Comparison of ENCODE assay signal across 1 cellular context in genomic region chr22:38406617-38407016, GRCh38.
TF ChIP-seq lines count a peak whose summit lies in the region.

No MANE protein-coding gene starts in this region.

TF ChIP-seq in HepG2, 621 proteins besides CTCF, POLR2A, EP300 and RAD21:
- no peak for TF ChIP-seq NFE2 (CRISPR knock-in tag; IDR thresholded peaks at IDR 0.05)
- TF ChIP-seq ZNF597 (CRISPR knock-in tag; IDR thresholded peaks at IDR 0.05): no peak
- TF ChIP-seq ZNF205 (CRISPR knock-in tag; IDR thresholded peaks at IDR 0.05): no peak
- TF ChIP-seq ZNF569 (CRISPR knock-in tag; IDR thresholded peaks at IDR 0.05; ENCODE audit: borderline replicate concordance): no peak
- TF ChIP-seq ZBTB42 (CRISPR knock-in tag; IDR thresholded peaks at IDR 0.05): no peak
- TF ChIP-seq FUBP1 (CRISPR knock-in tag; IDR thresholded peaks at IDR 0.05; ENCODE audit: borderline replicate concordance): no peak
- TF ChIP-seq ARID3A (IDR thresholded peaks at IDR 0.05; ENCODE audit: low read depth, low read length): no peak
- no peak for TF ChIP-seq SMC3 (IDR thresholded peaks at IDR 0.05; ENCODE audit: low read length)
- no peak for TF ChIP-seq KDM3A (CRISPR knock-in tag; IDR thresholded peaks at IDR 0.05; ENCODE audit: low read depth)
- no peak for TF ChIP-seq ZNF160 (CRISPR knock-in tag; IDR thresholded peaks at IDR 0.05)
- TF ChIP-seq RARG (CRISPR knock-in tag; IDR thresholded peaks at IDR 0.05; ENCODE audit: low read depth): no peak
- TF ChIP-seq TCF7L2 (IDR thresholded peaks at IDR 0.05; ENCODE audit: low read depth, low read length): no peak
- no peak for TF ChIP-seq CEBPB (IDR thresholded peaks at IDR 0.05; ENCODE audit: borderline replicate concordance, low read depth, low read length)
- TF ChIP-seq GTF2F1 (IDR thresholded peaks at IDR 0.05; ENCODE audit: low read length): no peak
- TF ChIP-seq MIER3 (CRISPR knock-in tag; IDR thresholded peaks at IDR 0.05; ENCODE audit: borderline replicate concordance): no peak
